10 cellular contexts compared by ENCODE assay signal in the genomic region with DNA sequence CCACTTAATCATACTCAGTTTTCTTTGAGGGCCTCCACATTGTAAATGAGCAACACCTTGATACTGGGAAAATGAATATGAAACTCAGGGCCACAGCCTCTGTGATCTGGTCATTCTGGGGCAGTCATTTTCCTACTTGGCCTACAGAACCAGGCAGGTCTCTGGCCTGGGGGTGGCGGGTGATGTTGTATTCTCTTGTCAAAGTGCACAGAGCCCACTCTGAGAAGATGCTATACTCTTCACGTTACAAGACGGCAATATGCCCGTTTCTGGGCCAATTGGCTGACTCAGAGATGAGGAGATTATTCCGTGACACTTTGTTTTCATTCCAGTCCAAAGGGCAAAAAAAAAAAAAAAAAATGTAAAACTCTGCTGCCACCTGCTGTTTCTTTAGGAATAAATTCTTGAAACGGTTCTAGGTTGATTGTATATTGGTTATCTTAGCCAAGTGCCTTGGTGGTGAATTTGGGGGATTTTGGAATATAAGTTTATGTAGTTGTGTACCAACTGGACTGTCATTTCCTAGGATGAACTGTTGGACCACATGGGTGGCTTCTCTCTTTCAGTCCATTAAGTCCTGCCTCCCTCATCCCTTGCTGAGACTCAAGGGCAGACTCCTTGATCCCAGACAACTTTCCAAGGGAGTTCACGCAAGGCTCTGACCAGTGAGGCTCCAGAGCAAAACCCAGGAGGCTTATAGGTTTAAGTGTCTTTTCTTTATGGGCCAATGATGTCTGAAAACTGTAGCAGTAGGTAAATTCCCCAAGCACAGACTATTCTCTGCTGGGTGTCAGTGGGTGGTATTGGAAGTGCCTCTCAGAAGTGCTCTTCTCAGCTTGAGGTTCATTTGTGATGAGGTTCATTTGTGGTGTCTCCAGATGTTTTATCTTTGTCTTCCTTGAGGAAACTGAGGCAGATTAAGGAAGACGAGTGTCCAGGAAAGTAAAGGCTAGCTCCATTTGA. TPM values are rescaled to one million over a fixed set of nuclear protein-coding genes. Genes with fewer than 3 reads are reported as not detected.
DNase-seq lines count a peak whose midpoint lies in the region; ATAC-seq and TF ChIP-seq lines count a peak whose summit lies in the region.
"Had no signal": no experiment of that assay in that cellular context is flagged by ENCODE, and none has a peak within 500 bp of the region (broad histone marks: within the 10 kb centered on the region; RNA-seq: fewer than 3 reads in every experiment).

No MANE protein-coding gene starts in this region.

- H3K27me3 Mint-ChIP-seq in activated naive CD8-positive, alpha-beta T cell treated with anti-CD3 and anti-CD28 coated beads, Interleukin-2, amount 50 U/mL, for 24 hours = peaks cover 5% of the 10 kb centered on the region

- H3K36me3 ChIP-seq in left ventricle myocardium inferior (no peaks in the 10 kb centered on the region), sigmoid colon (no peaks in the 10 kb centered on the region)
- H3K36me3 ChIP-seq: BLaER1 treated with 17β-estradiol and CSF1 and Interleukin-3, amounts not matched to agents 10 nM and 100 nM had no signal

- 20 to 30% methylated on average over 8 of the region's 8 CpGs for WGBS in sigmoid colon, 2 donors

- TF ChIP-seq EP300 in sigmoid colon (IDR thresholded peaks at IDR 0.05) = peak in 1 of 4 donors; percentile 5

- peak overlapping the region; percentile 87 for H3K27ac Mint-ChIP-seq in activated naive CD8-positive, alpha-beta T cell treated with anti-CD3 and anti-CD28 coated beads, Interleukin-2, amount 50 U/mL, for 24 hours

- POLR2A ChIA-PET in RWPE1 (lab: Yijun Ruan, JAX; ENCODE audit: low non-redundant PET) = no interaction called here

- no peaks in the 10 kb centered on the region for H3K9me3 Mint-ChIP-seq in activated naive CD8-positive, alpha-beta T cell treated with anti-CD3 and anti-CD28 coated beads, Interleukin-2, amount 50 U/mL, for 24 hours

- H3K4me1 Mint-ChIP-seq in activated naive CD8-positive, alpha-beta T cell treated with anti-CD3 and anti-CD28 coated beads, Interleukin-2, amount 50 U/mL, for 24 hours = peaks cover 19% of the 10 kb centered on the region

- H3K4me1 ChIP-seq in left ventricle myocardium inferior (peaks cover 58% of the 10 kb centered on the region), sigmoid colon (peaks cover 0 to 88% (median 77%) of the 10 kb centered on the region in 4 donors)

- no peak overlapping the region for H3K4me3 ChIP-seq in Jurkat, Clone E6-1 (ENCODE audit: low read length)
- H3K4me3 ChIP-seq in left ventricle myocardium inferior = peak overlapping the region; percentile 11
- H3K4me3 ChIP-seq in sigmoid colon = no peak overlapping the region
- H3K4me3 ChIP-seq: BLaER1 treated with 17β-estradiol and CSF1 and Interleukin-3, amounts not matched to agents 10 nM and 100 nM had no signal

- intact Hi-C loops in left ventricle myocardium inferior (cut with micrococcal nuclease) (loop anchor here (10.0 kb wide), 2 partner anchors 348 to 458 kb away; no protein-coding TSS in a partner anchor), sigmoid colon (cut with DNase I) (loop anchor here (5.0 to 10.0 kb wide), 3 partner anchors 352 to 566 kb away; no protein-coding TSS in a partner anchor)

- TF ChIP-seq CTCF in RWPE1 (conservative IDR thresholded peaks at IDR 0.05; ENCODE audit: low read depth) (peak; percentile 55), left ventricle myocardium inferior (IDR thresholded peaks at IDR 0.05; ENCODE audit: borderline replicate concordance) (peak; percentile 64), sigmoid colon (IDR thresholded peaks at IDR 0.05) (peak; percentile 45 to 79 (median 54))

- no peaks in the 10 kb centered on the region for H3K36me3 Mint-ChIP-seq in activated naive CD8-positive, alpha-beta T cell treated with anti-CD3 and anti-CD28 coated beads, Interleukin-2, amount 50 U/mL, for 24 hours (ENCODE audit: low read depth)

- no peak overlapping the region for H3K27ac ChIP-seq in RWPE1
- H3K27ac ChIP-seq in left ventricle myocardium inferior (replicated peaks) = peak overlapping the region; percentile 48
- H3K27ac ChIP-seq in sigmoid colon = peak overlapping the region; percentile 75 to 81 (median 80)
- H3K27ac ChIP-seq: epithelial cell of prostate had no signal

- H3K9me3 ChIP-seq in left ventricle myocardium inferior (replicated peaks) (peaks cover 6% of the 10 kb centered on the region), sigmoid colon (no peaks in the 10 kb centered on the region)

- CTCF ChIA-PET in RWPE1 (lab: Yijun Ruan, JAX) = interaction anchor here (0.5 to 1.6 kb wide), 5 partner anchors 24 to 564 kb away, joined by 3 to 7 read pairs (median 4); no protein-coding TSS in a partner anchor

- no peaks in the 10 kb centered on the region for H3K27me3 ChIP-seq in left ventricle myocardium inferior (ENCODE audit: low read depth)
- H3K27me3 ChIP-seq in sigmoid colon = no peaks in the 10 kb centered on the region
- H3K27me3 ChIP-seq: BLaER1 treated with 17β-estradiol and CSF1 and Interleukin-3, amounts not matched to agents 10 nM and 100 nM had no signal

- TF ChIP-seq POLR2A in sigmoid colon (IDR thresholded peaks at IDR 0.05) (no peak), GM18505 (IDR thresholded peaks at IDR 0.05; ENCODE audit: borderline replicate concordance, extremely low read depth, insufficient read depth, insufficient read length) (no peak)

- ATAC-seq in activated naive CD8-positive, alpha-beta T cell treated with anti-CD3 and anti-CD28 coated beads, Interleukin-2, amount 50 U/mL, for 24 hours = peak; percentile 88
- no peak for ATAC-seq in GM18505 (IDR thresholded peaks at IDR 0.05; ENCODE audit: unreplicated experiment)

- peak; percentile 71 for DNase-seq in DMS 273 (lab: John Stamatoyannopoulos, UW; ENCODE audit: unreplicated experiment)
- no peak for DNase-seq in DMS 273 treated with DMSO at 0.1 percent for 48 hours (lab: John Stamatoyannopoulos, UW)
- DNase-seq in Jurkat, Clone E6-1 (ENCODE audit: low read depth, low spot score) = peak; percentile 76
- DNase-seq in RWPE1 (ENCODE audit: low spot score) = peak; percentile 71
- DNase-seq in activated naive CD8-positive, alpha-beta T cell treated with anti-CD3 and anti-CD28 coated beads, Interleukin-2, amount 50 U/mL, for 24 hours = peak; percentile 49
- peak; percentile 24 for DNase-seq in left ventricle myocardium inferior
- DNase-seq in sigmoid colon = peak; percentile 85

- H3K4me3 Mint-ChIP-seq in activated naive CD8-positive, alpha-beta T cell treated with anti-CD3 and anti-CD28 coated beads, Interleukin-2, amount 50 U/mL, for 24 hours = peak overlapping the region; percentile 55

RNA-seq across cellular contexts. Expression of a gene that starts 18.2 kb away (rescaled TPM):
- polyA plus RNA-seq in Jurkat, Clone E6-1 (2012; ENCODE audit: insufficient read depth, insufficient read length) = not detected
- total RNA-seq in left ventricle myocardium inferior = 14.2 TPM
- total RNA-seq in sigmoid colon = 10 to 100 TPM; 45.2 to 84.1 (median 59.5) TPM
- polyA plus RNA-seq in sigmoid colon = 10 to 100 TPM; 24.0 to 92.5 (median 75.9) TPM

RNA-seq across cellular contexts. Expression of a gene that starts 29.1 kb away (rescaled TPM):
- 15.8 TPM for polyA plus RNA-seq in Jurkat, Clone E6-1 (2012; ENCODE audit: insufficient read depth, insufficient read length)
- total RNA-seq in left ventricle myocardium inferior = 17.8 TPM
- total RNA-seq in sigmoid colon = 10 to 100 TPM; 47.1 to 67.5 (median 59.5) TPM
- polyA plus RNA-seq in sigmoid colon = 10 to 100 TPM in 2 of 3 donors, 1 to 10 TPM in 1; 9.5 to 14.4 (median 12.0) TPM
